9 cellular contexts compared by ENCODE assay signal in the genomic region with DNA sequence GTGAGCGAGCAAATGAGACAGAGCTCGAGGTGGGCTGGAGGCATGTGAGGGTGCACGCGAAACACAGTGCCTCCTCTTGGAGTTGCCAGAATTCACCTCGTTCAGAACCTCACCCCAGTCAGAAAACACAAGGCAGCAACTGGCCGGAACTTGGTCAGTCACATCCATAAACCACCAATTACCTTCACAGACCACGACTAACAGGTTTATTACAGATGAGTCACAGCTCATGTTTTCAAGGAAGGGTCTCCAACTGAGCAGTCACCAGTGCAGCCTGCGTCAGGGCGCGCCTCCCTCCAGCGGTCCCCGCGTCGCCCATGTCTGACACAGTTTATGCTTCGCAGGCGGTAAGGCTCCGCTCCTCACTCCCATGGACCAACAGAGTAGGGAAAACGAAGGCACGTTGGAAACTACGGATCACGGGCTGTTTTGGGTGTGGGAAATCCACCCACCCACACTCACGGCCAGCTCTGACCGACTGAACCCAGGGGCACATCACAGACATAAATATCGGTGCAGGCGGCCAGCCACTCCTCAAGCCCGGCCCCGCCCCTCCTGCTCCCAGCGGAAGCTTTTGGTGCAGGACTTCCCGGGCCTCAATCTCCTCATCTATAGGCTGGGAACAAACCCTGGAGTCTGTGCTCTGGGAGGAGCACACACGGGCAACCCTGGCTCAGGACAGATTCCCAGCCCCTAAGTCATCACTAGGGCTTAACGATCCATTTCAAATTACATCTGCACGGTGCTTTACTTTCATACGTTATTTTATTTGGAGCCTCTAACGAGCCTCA.
DNase-seq lines count a peak whose midpoint lies in the region; ATAC-seq and TF ChIP-seq lines count a peak whose summit lies in the region.
"Had no signal": no experiment of that assay in that cellular context is flagged by ENCODE, and none has a peak within 500 bp of the region (broad histone marks: within the 10 kb centered on the region; RNA-seq: fewer than 3 reads in every experiment).

No MANE protein-coding gene starts in this region.

- TF ChIP-seq EP300 in stomach (IDR thresholded peaks at IDR 0.05) = no peak

- H3K79me2 ChIP-seq in Karpas-422 (ENCODE audit: low read length) = peaks cover 95% of the 10 kb centered on the region

- H3K27ac Mint-ChIP-seq in activated naive CD4-positive, alpha-beta T cell treated with anti-CD3 and anti-CD28 coated beads, Interleukin-2, amount 50 U/mL, for 24 hours = peak overlapping the region; percentile 59

- WGBS in right cardiac atrium = 74% methylated on average over 34 of the region's 34 CpGs
- 76 to 84% (median 83%) methylated on average over 34 of the region's 34 CpGs for WGBS in stomach, 5 donors

- intact Hi-C loops in right cardiac atrium (cut with DNase I) (no loop called here), stomach (cut with DNase I; ENCODE audit: low total_unique reads) (loop anchor here (10.0 kb wide), 1 partner anchor 141 kb away; no protein-coding TSS in a partner anchor)

- H3K9me3 ChIP-seq in right cardiac atrium (ENCODE audit: control insufficient read depth, low read length) (no peaks in the 10 kb centered on the region), stomach (no peaks in the 10 kb centered on the region), Karpas-422 (ENCODE audit: low read length) (no peaks in the 10 kb centered on the region)

- no peaks in the 10 kb centered on the region for H3K9me2 ChIP-seq in Karpas-422 (replicated peaks; ENCODE audit: insufficient read depth, low read length)

- TF ChIP-seq CTCF in stomach (IDR thresholded peaks at IDR 0.05) = no peak

- no peak overlapping the region for H2AFZ ChIP-seq in Karpas-422 (ENCODE audit: low read length)

- H3K9ac ChIP-seq in Karpas-422 (ENCODE audit: low read length) = no peak overlapping the region

- H3K4me1 ChIP-seq in right cardiac atrium (ENCODE audit: control insufficient read depth, insufficient read depth, low read length) (peaks cover 8% of the 10 kb centered on the region), stomach (peaks cover 31 to 72% (median 50%) of the 10 kb centered on the region in 4 donors), Karpas-422 (ENCODE audit: low read length) (no peaks in the 10 kb centered on the region)

- no peak overlapping the region for H3K4me3 ChIP-seq in right cardiac atrium (ENCODE audit: low read length)
- no peak overlapping the region for H3K4me3 ChIP-seq in stomach
- no peak overlapping the region for H3K4me3 ChIP-seq in Karpas-422 (ENCODE audit: low read length)

- no peak overlapping the region for H3K4me3 Mint-ChIP-seq in activated naive CD4-positive, alpha-beta T cell treated with anti-CD3 and anti-CD28 coated beads, Interleukin-2, amount 50 U/mL, for 24 hours

- no peaks in the 10 kb centered on the region for H3K27me3 Mint-ChIP-seq in activated naive CD4-positive, alpha-beta T cell treated with anti-CD3 and anti-CD28 coated beads, Interleukin-2, amount 50 U/mL, for 24 hours

- peaks cover 88% of the 10 kb centered on the region for H3K4me1 Mint-ChIP-seq in activated naive CD4-positive, alpha-beta T cell treated with anti-CD3 and anti-CD28 coated beads, Interleukin-2, amount 50 U/mL, for 24 hours

- H3K27ac ChIP-seq in right cardiac atrium (ENCODE audit: low read length) = no peak overlapping the region
- peak overlapping the region in 3 of 5 donors; percentile 72 to 80 (median 77) for H3K27ac ChIP-seq in stomach
- H3K27ac ChIP-seq in Karpas-422 (ENCODE audit: low read length) = no peak overlapping the region

- peaks cover 36% of the 10 kb centered on the region; the same call in 1 of the 2 replicates for H4K20me1 ChIP-seq in Karpas-422 (ENCODE audit: insufficient read depth, low read depth, low read length)

- H3K36me3 ChIP-seq in stomach (no peaks in the 10 kb centered on the region), Karpas-422 (ENCODE audit: insufficient read depth, low read length) (no peaks in the 10 kb centered on the region)

- TF ChIP-seq POLR2A in stomach (IDR thresholded peaks at IDR 0.05) = no peak

- H3K27me3 ChIP-seq in right cardiac atrium (ENCODE audit: control insufficient read depth, insufficient read depth) (no peaks in the 10 kb centered on the region), stomach (no peaks in the 10 kb centered on the region), Karpas-422 (ENCODE audit: low read length) (no peaks in the 10 kb centered on the region)

- no peaks in the 10 kb centered on the region for H3K36me3 Mint-ChIP-seq in activated naive CD4-positive, alpha-beta T cell treated with anti-CD3 and anti-CD28 coated beads, Interleukin-2, amount 50 U/mL, for 24 hours

- peak; percentile 32 to 34 for ATAC-seq in right cardiac atrium
- no peak for ATAC-seq in HG02852 (IDR thresholded peaks at IDR 0.05; ENCODE audit: unreplicated experiment)

- DNase-seq in activated naive CD4-positive, alpha-beta T cell treated with Interleukin-2 at 50 U/mL for 16 hours = no peak
- peak; percentile 86 for DNase-seq in SW480 (ENCODE audit: low spot score)
- peak in 2 of 3 donors; percentile 58 to 71 for DNase-seq in right cardiac atrium
- no peak for DNase-seq in stomach
- no peak for DNase-seq in Karpas-422
- DNase-seq in NCI-H748 treated with DMSO at 0.1 percent for 48 hours (lab: John Stamatoyannopoulos, UW) = no peak
- DNase-seq: activated CD4-positive, alpha-beta T cell treated with anti-CD3 and anti-CD28 coated beads for 48 hours had no signal

- H3K9me3 Mint-ChIP-seq in activated naive CD4-positive, alpha-beta T cell treated with anti-CD3 and anti-CD28 coated beads, Interleukin-2, amount 50 U/mL, for 24 hours = no peaks in the 10 kb centered on the region

- no peak overlapping the region for H3K4me2 ChIP-seq in Karpas-422 (ENCODE audit: low read depth, low read length, poor library complexity, severe bottlenecking)

Comparison
In these comparisons a context has a peak if more than half of its experiments do, and no peak if none do; other contexts are left out.
1. DNase-seq: peak in SW480 (single experiment) and right cardiac atrium (2 of 3); none in activated naive CD4-positive, alpha-beta T cell treated with Interleukin-2 at 50 U/mL for 16 hours (single experiment), stomach (single experiment), Karpas-422 (single experiment) and NCI-H748 treated with DMSO at 0.1 percent for 48 hours (single experiment).
2. H3K27ac ChIP-seq: peak in stomach (3 of 5); none in right cardiac atrium (single experiment) and Karpas-422 (single experiment).